23 cellular contexts compared by ENCODE assay signal in the genomic region with DNA sequence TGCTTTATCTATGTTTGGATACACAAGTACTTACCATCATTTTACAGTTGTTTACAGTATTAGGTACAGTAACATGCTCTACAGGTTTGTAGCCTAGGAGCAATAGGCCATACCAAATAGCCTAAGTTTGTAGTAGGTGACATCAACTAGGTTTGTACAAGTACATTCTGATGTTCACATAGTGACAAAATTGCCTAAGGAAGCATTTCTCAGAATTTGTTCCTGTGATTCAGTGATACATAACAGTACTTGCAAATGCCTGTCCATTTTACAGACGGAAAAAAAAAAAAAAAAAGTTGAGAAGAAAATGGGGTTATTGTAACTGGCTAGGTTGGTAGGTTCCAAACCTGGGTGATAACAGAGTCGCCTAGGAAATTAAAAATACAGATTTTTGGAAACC. TPM values are rescaled to one million over a fixed set of nuclear protein-coding genes. Genes with fewer than 3 reads are reported as not detected.
DNase-seq lines count a peak whose midpoint lies in the region; ATAC-seq, FAIRE-seq and TF ChIP-seq lines count a peak whose summit lies in the region.
"Had no signal": no experiment of that assay in that cellular context is flagged by ENCODE, and none has a peak within 500 bp of the region (broad histone marks: within the 10 kb centered on the region; RNA-seq: fewer than 3 reads in every experiment).

No MANE protein-coding gene starts in this region.

- ATAC-seq in HepG2 (no peak), right lobe of liver (no peak), K562 (peak; percentile 23)

- DNase-seq in HepG2 (ENCODE audit: low spot score) (no peak), right lobe of liver (no peak), K562 (ENCODE audit: extremely low read depth in 1 of 4, low spot score in 3 of 4) (no peak), inferior parietal cortex (ENCODE audit: extremely low spot score) (no peak), SK-N-SH (no peak)
- DNase-seq in activated T-helper 1 cell treated with anti-CD3 and anti-CD28 coated beads, Interleukin-12 subunit alpha, Interleukin-12 subunit beta, Interleukin-2, Interleukin-4 antibody, amounts not matched to agents 30 ng/mL and 10 ng/mL and 1 ng/mL, durations not matched to agents 14 hours and 24 hours and 36 hours (ENCODE audit: low spot score): no peak
- DNase-seq: 8988T; ACHN; BE2C; C1 segment of cervical spinal cord; Calu3; CD4-positive, alpha-beta memory T cell; CD4-positive, CD25-positive, alpha-beta regulatory T cell; CD8-positive, alpha-beta memory T cell; COR-L47; DMS79 treated with DMSO at 0.1 percent for 48 hours; GF-D8 had no signal

- H3K27ac ChIP-seq in HepG2 (ENCODE audit: extremely low read length, insufficient read depth, low read length): no peak overlapping the region
- H3K27ac ChIP-seq in right lobe of liver: no peak overlapping the region
- peak overlapping the region in 10 of 11 experiments; percentile 40 to 91 (median 80); a peak in 16 of 22 replicates for H3K27ac ChIP-seq in BLaER1 treated with 17β-estradiol and CSF1 and Interleukin-3, amounts not matched to agents 10 nM and 100 nM
- no peak overlapping the region for H3K27ac ChIP-seq in K562 (ENCODE audit: extremely low read depth, low read depth, low read length)
- H3K27ac ChIP-seq in SK-N-SH (ENCODE audit: low read depth in 2 of 2, low read length in 1 of 2): no peak overlapping the region

- TF ChIP-seq POLR2A in HepG2 (IDR thresholded peaks at IDR 0.05; ENCODE audit: insufficient read depth in 1 of 2, low read depth in 2 of 2, low read length in 2 of 2): no peak
- TF ChIP-seq POLR2A in right lobe of liver (IDR thresholded peaks at IDR 0.05): no peak
- no peak for TF ChIP-seq POLR2A in K562 (conservative IDR thresholded peaks at IDR 0.05)

- no peak overlapping the region for H3K4me3 Mint-ChIP-seq in activated T-helper 1 cell treated with anti-CD3 and anti-CD28 coated beads, Interleukin-12 subunit alpha, Interleukin-12 subunit beta, Interleukin-2, Interleukin-4 antibody, amounts not matched to agents 30 ng/mL and 10 ng/mL and 1 ng/mL, durations not matched to agents 14 hours and 24 hours and 36 hours
- H3K4me3 Mint-ChIP-seq: CD14-positive monocyte; CD4-positive, alpha-beta memory T cell; CD4-positive, CD25-positive, alpha-beta regulatory T cell; CD8-positive, alpha-beta memory T cell had no signal

- TF ChIP-seq EP300 in HepG2 (IDR thresholded peaks at IDR 0.05; ENCODE audit: low read depth in 2 of 2, low read length in 2 of 2) (no peak), HepG2 (CRISPR knock-in tag; IDR thresholded peaks at IDR 0.05; ENCODE audit: borderline replicate concordance) (no peak), K562 (IDR thresholded peaks at IDR 0.05; ENCODE audit: low read length) (no peak), SK-N-SH (IDR thresholded peaks at IDR 0.05; ENCODE audit: borderline replicate concordance in 1 of 2, low read depth in 1 of 2, low read length in 1 of 2) (no peak)

- H3K27ac Mint-ChIP-seq in activated T-helper 1 cell treated with anti-CD3 and anti-CD28 coated beads, Interleukin-12 subunit alpha, Interleukin-12 subunit beta, Interleukin-2, Interleukin-4 antibody, amounts not matched to agents 30 ng/mL and 10 ng/mL and 1 ng/mL, durations not matched to agents 14 hours and 24 hours and 36 hours: no peak overlapping the region
- H3K27ac Mint-ChIP-seq: CD4-positive, alpha-beta memory T cell; CD4-positive, CD25-positive, alpha-beta regulatory T cell; CD8-positive, alpha-beta memory T cell had no signal

- POLR2A ChIA-PET in HepG2 (lab: Yijun Ruan, JAX) (no interaction called here), K562 (lab: Yijun Ruan, JAX) (interaction anchor here (2.4 kb wide), 1 partner anchor 13 kb away, joined by 14 read pairs; a partner anchor contains a TSS), SK-N-SH (lab: Yijun Ruan, JAX) (no interaction called here)

- no peaks in the 10 kb centered on the region for H3K4me1 ChIP-seq in HepG2 (ENCODE audit: insufficient read depth, low read length)
- no peaks in the 10 kb centered on the region for H3K4me1 ChIP-seq in right lobe of liver
- peaks cover 40 to 87% (median 68%) of the 10 kb centered on the region in 10 experiments for H3K4me1 ChIP-seq in BLaER1 treated with 17β-estradiol and CSF1 and Interleukin-3, amounts not matched to agents 10 nM and 100 nM
- no peaks in the 10 kb centered on the region for H3K4me1 ChIP-seq in K562 (replicated peaks in 1 of 2; ENCODE audit: control insufficient read depth in 2 of 2, insufficient read depth in 2 of 2, low read length in 2 of 2)
- H3K4me1 ChIP-seq in SK-N-SH (ENCODE audit: control insufficient read depth in 1 of 2, insufficient read depth in 2 of 2, low read depth in 1 of 2, low read length in 1 of 2): no peaks in the 10 kb centered on the region
- H3K4me1 ChIP-seq: BE2C had no signal

- no peaks in the 10 kb centered on the region for H3K9me1 ChIP-seq in K562 (ENCODE audit: control insufficient read depth, insufficient read depth, low read length)

- H4K20me1 ChIP-seq in HepG2 (ENCODE audit: insufficient read depth, low read length) (no peaks in the 10 kb centered on the region), K562 (replicated peaks; ENCODE audit: control insufficient read depth, insufficient read depth, low read length) (no peaks in the 10 kb centered on the region), SK-N-SH (ENCODE audit: insufficient read depth) (no peaks in the 10 kb centered on the region)
- peaks cover 0 to 12% (median 0%) of the 10 kb centered on the region in 11 experiments; a peak in 3 of 22 replicates for H4K20me1 ChIP-seq in BLaER1 treated with 17β-estradiol and CSF1 and Interleukin-3, amounts not matched to agents 10 nM and 100 nM

- 95% methylated on average over 2 of the region's 2 CpGs for WGBS in HepG2 (ENCODE audit: low lambda C conversion rate)
- WGBS in right lobe of liver (ENCODE audit: insufficient coverage, low coverage, low lambda C conversion rate, missing lambda C conversion rate): 93% methylated on average over 2 of the region's 2 CpGs
- WGBS in K562 (ENCODE audit: insufficient coverage, low coverage, missing lambda C conversion rate): 59% methylated on average over 2 of the region's 2 CpGs
- 88% methylated on average over 2 of the region's 2 CpGs for WGBS in SK-N-SH (ENCODE audit: low lambda C conversion rate)

- BruUV-seq in HepG2 (replicated peaks; lab: Mats Ljungman, UMichigan) (no TSS peak), K562 (replicated peaks; lab: Mats Ljungman, UMichigan) (no TSS peak)

- no peak overlapping the region for H2AFZ ChIP-seq in HepG2 (ENCODE audit: low read length)
- no peak overlapping the region for H2AFZ ChIP-seq in K562 (ENCODE audit: low read depth, low read length)
- H2AFZ ChIP-seq in SK-N-SH (ENCODE audit: low read depth): no peak overlapping the region

- no peak overlapping the region for H3K4me2 ChIP-seq in HepG2 (ENCODE audit: low read depth, low read length)
- H3K4me2 ChIP-seq in BLaER1 treated with 17β-estradiol and CSF1 and Interleukin-3, amounts not matched to agents 10 nM and 100 nM: peak overlapping the region; percentile 13 to 93 (median 65); a peak in 21 of 22 replicates
- H3K4me2 ChIP-seq in K562 (ENCODE audit: insufficient read depth, low read length): no peak overlapping the region
- no peak overlapping the region for H3K4me2 ChIP-seq in SK-N-SH

- peaks cover 19% of the 10 kb centered on the region for H3K36me3 Mint-ChIP-seq in activated T-helper 1 cell treated with anti-CD3 and anti-CD28 coated beads, Interleukin-12 subunit alpha, Interleukin-12 subunit beta, Interleukin-2, Interleukin-4 antibody, amounts not matched to agents 30 ng/mL and 10 ng/mL and 1 ng/mL, durations not matched to agents 14 hours and 24 hours and 36 hours (ENCODE audit: low read depth)

- H3K9me3 ChIP-seq in HepG2 (ENCODE audit: low read length) (no peaks in the 10 kb centered on the region), right lobe of liver (no peaks in the 10 kb centered on the region), K562 (replicated peaks; ENCODE audit: control insufficient read depth, insufficient read depth, low read depth, low read length) (no peaks in the 10 kb centered on the region), SK-N-SH (no peaks in the 10 kb centered on the region)
- peaks cover 0 to 9% (median 6%) of the 10 kb centered on the region in 11 experiments; a peak in 10 of 22 replicates for H3K9me3 ChIP-seq in BLaER1 treated with 17β-estradiol and CSF1 and Interleukin-3, amounts not matched to agents 10 nM and 100 nM (replicated peaks in 1 of 11)
- H3K9me3 ChIP-seq: BE2C had no signal

- FAIRE-seq in HepG2 (lab: Jason Lieb, UNC) (no peak), K562 (lab: Jason Lieb, UNC) (no peak)
- FAIRE-seq: D721Med, G401.6, GM12891, GM19239 had no signal

- peaks cover 2 to 9% of the 10 kb centered on the region in 2 experiments for H3K36me3 ChIP-seq in HepG2 (replicated peaks in 1 of 2; ENCODE audit: control insufficient read depth in 1 of 2, insufficient read depth in 2 of 2, low read length in 2 of 2)
- peaks cover 0 to 17% (median 0%) of the 10 kb centered on the region in 4 donors for H3K36me3 ChIP-seq in right lobe of liver
- H3K36me3 ChIP-seq in BLaER1 treated with 17β-estradiol and CSF1 and Interleukin-3, amounts not matched to agents 10 nM and 100 nM: peaks cover 11 to 49% (median 31%) of the 10 kb centered on the region in 11 experiments
- peaks cover 29% of the 10 kb centered on the region; the same call in 2 of the 3 replicates for H3K36me3 ChIP-seq in K562 (ENCODE audit: control insufficient read depth, insufficient read depth, low read length)
- peaks cover 50 to 54% of the 10 kb centered on the region in 2 experiments for H3K36me3 ChIP-seq in SK-N-SH (replicated peaks in 1 of 2; ENCODE audit: control insufficient read depth in 1 of 2, insufficient read depth in 2 of 2, low read length in 1 of 2)
- H3K36me3 ChIP-seq: BE2C had no signal

- no peaks in the 10 kb centered on the region for H3K4me1 Mint-ChIP-seq in activated T-helper 1 cell treated with anti-CD3 and anti-CD28 coated beads, Interleukin-12 subunit alpha, Interleukin-12 subunit beta, Interleukin-2, Interleukin-4 antibody, amounts not matched to agents 30 ng/mL and 10 ng/mL and 1 ng/mL, durations not matched to agents 14 hours and 24 hours and 36 hours (ENCODE audit: low read depth)

- H3K4me3 ChIP-seq in HepG2 (replicated peaks in 1 of 3; ENCODE audit: insufficient read depth in 1 of 3, low read depth in 2 of 3, low read length in 3 of 3): no peak overlapping the region
- H3K4me3 ChIP-seq in right lobe of liver: no peak overlapping the region
- H3K4me3 ChIP-seq in BLaER1 treated with 17β-estradiol and CSF1 and Interleukin-3, amounts not matched to agents 10 nM and 100 nM: no peak overlapping the region
- no peak overlapping the region for H3K4me3 ChIP-seq in K562
- no peak overlapping the region for H3K4me3 ChIP-seq in SK-N-SH (ENCODE audit: low read depth in 2 of 2, low read length in 1 of 2)

- H3K9me3 Mint-ChIP-seq in activated T-helper 1 cell treated with anti-CD3 and anti-CD28 coated beads, Interleukin-12 subunit alpha, Interleukin-12 subunit beta, Interleukin-2, Interleukin-4 antibody, amounts not matched to agents 30 ng/mL and 10 ng/mL and 1 ng/mL, durations not matched to agents 14 hours and 24 hours and 36 hours: no peaks in the 10 kb centered on the region
- H3K9me3 Mint-ChIP-seq: CD14-positive monocyte; CD4-positive, alpha-beta memory T cell; CD8-positive, alpha-beta memory T cell had no signal

- in situ Hi-C loops in HepG2 (cut with HindIII; ENCODE audit: extremely low pct_ligation_motif_present, low pct_unique_long_range_greater_than_20kb) (no loop called here), K562 (cut with MboI) (no loop called here)

- no peaks in the 10 kb centered on the region for H3K9me2 ChIP-seq in SK-N-SH

- no peaks in the 10 kb centered on the region for H3K27me3 Mint-ChIP-seq in activated T-helper 1 cell treated with anti-CD3 and anti-CD28 coated beads, Interleukin-12 subunit alpha, Interleukin-12 subunit beta, Interleukin-2, Interleukin-4 antibody, amounts not matched to agents 30 ng/mL and 10 ng/mL and 1 ng/mL, durations not matched to agents 14 hours and 24 hours and 36 hours (ENCODE audit: insufficient read depth)
- H3K27me3 Mint-ChIP-seq: CD4-positive, alpha-beta memory T cell; CD4-positive, CD25-positive, alpha-beta regulatory T cell; CD8-positive, alpha-beta memory T cell had no signal

- H3K79me2 ChIP-seq in HepG2 (ENCODE audit: insufficient read depth, low read length) (no peaks in the 10 kb centered on the region), K562 (ENCODE audit: control insufficient read depth, insufficient read depth, low read length) (no peaks in the 10 kb centered on the region), SK-N-SH (ENCODE audit: insufficient read depth) (no peaks in the 10 kb centered on the region)

- H3K9ac ChIP-seq in HepG2 (ENCODE audit: insufficient read depth, low read depth, low read length): no peak overlapping the region
- H3K9ac ChIP-seq in BLaER1 treated with 17β-estradiol and CSF1 and Interleukin-3, amounts not matched to agents 10 nM and 100 nM: peak overlapping the region in 1 of 11 experiments; percentile 66; a peak in 2 of 22 replicates
- no peak overlapping the region for H3K9ac ChIP-seq in K562 (ENCODE audit: insufficient read depth in 1 of 2, low read depth in 2 of 2, low read length in 2 of 2)
- no peak overlapping the region for H3K9ac ChIP-seq in SK-N-SH

- no peaks in the 10 kb centered on the region; a peak in 1 of 5 replicates for H3K27me3 ChIP-seq in HepG2 (ENCODE audit: control insufficient read depth in 1 of 2, insufficient read depth in 2 of 2, low read length in 2 of 2)
- H3K27me3 ChIP-seq in right lobe of liver: no peaks in the 10 kb centered on the region
- H3K27me3 ChIP-seq in BLaER1 treated with 17β-estradiol and CSF1 and Interleukin-3, amounts not matched to agents 10 nM and 100 nM: no peaks in the 10 kb centered on the region
- no peaks in the 10 kb centered on the region for H3K27me3 ChIP-seq in K562 (ENCODE audit: control insufficient read depth in 2 of 2, insufficient read depth in 2 of 2, low read length in 2 of 2)
- no peaks in the 10 kb centered on the region for H3K27me3 ChIP-seq in SK-N-SH (ENCODE audit: insufficient read depth)
- H3K27me3 ChIP-seq: BE2C had no signal

- intact Hi-C loops in HepG2 (cut with micrococcal nuclease; ENCODE audit: unreplicated experiment) (no loop called here), right lobe of liver (cut with DNase I) (no loop called here), K562 (cut with micrococcal nuclease) (no loop called here)
- intact Hi-C loops in activated T-helper 1 cell treated with anti-CD3 and anti-CD28 coated beads, Interleukin-12 subunit alpha, Interleukin-12 subunit beta, Interleukin-2, Interleukin-4 antibody, amounts not matched to agents 30 ng/mL and 10 ng/mL and 1 ng/mL, durations not matched to agents 14 hours and 24 hours and 36 hours (cut with micrococcal nuclease): no loop called here

- TF ChIP-seq CTCF in HepG2 (CRISPR knock-in tag; IDR thresholded peaks at IDR 0.05) (no peak), right lobe of liver (IDR thresholded peaks at IDR 0.05) (no peak), K562 (IDR thresholded peaks at IDR 0.05 in 2 of 3, conservative IDR thresholded peaks at IDR 0.05 in 1 of 3; ENCODE audit: insufficient read depth in 2 of 3, low read depth in 1 of 3, low read length in 3 of 3) (no peak), SK-N-SH (IDR thresholded peaks at IDR 0.05) (no peak)

- TF ChIP-seq RAD21 in HepG2 (CRISPR knock-in tag; IDR thresholded peaks at IDR 0.05) (no peak), K562 (CRISPR knock-in tag; conservative IDR thresholded peaks at IDR 0.05 in 1 of 2, IDR thresholded peaks at IDR 0.05 in 1 of 2) (no peak), SK-N-SH (IDR thresholded peaks at IDR 0.05; ENCODE audit: low read length) (no peak)

- peaks cover 12% of the 10 kb centered on the region for H3F3A ChIP-seq in SK-N-SH (replicated peaks; ENCODE audit: insufficient read depth)

- CTCF ChIA-PET in HepG2 (lab: Yijun Ruan, JAX; ENCODE audit: low intra/inter-chr PET ratio, low total read pairs): no interaction called here
- CTCF ChIA-PET in K562 (lab: Yijun Ruan, JAX; ENCODE audit: low intra/inter-chr PET ratio): no interaction called here
- CTCF ChIA-PET in SK-N-SH (lab: Yijun Ruan, JAX): no interaction called here

RNA-seq across cellular contexts. Expression of a gene that starts 13.6 kb away (rescaled TPM):
- total RNA-seq in HepG2 (2016; rRNA removed; fragmentation: Illumina TruSeq; extraction: Trizol): 42.6 and 61.2 TPM in 2 replicates
- 4.4 and 6.1 TPM in 2 replicates for total RNA-seq in HepG2 (2016; cell fraction: cytosol; rRNA removed; fragmentation: Illumina TruSeq; extraction: Trizol; ENCODE audit: low read depth)
- 44.5 and 64.1 TPM in 2 replicates for total RNA-seq in HepG2 (2016; cell fraction: insoluble cytoplasmic fraction; rRNA removed; fragmentation: Illumina TruSeq; extraction: Trizol)
- total RNA-seq in HepG2 (2016; cell fraction: membrane; rRNA removed; fragmentation: Illumina TruSeq; extraction: Trizol): 23.2 and 23.8 TPM in 2 replicates
- total RNA-seq in HepG2 (2016; cell fraction: nucleus; rRNA removed; fragmentation: Illumina TruSeq; extraction: Trizol): 50.8 and 53.3 TPM in 2 replicates
- polyA plus RNA-seq in HepG2 (2011; rRNA removed): 40.3 and 47.0 TPM in 2 replicates
- 13.1 and 19.2 TPM in 2 replicates for polyA plus RNA-seq in HepG2 (2011; cell fraction: cytosol; rRNA removed)
- 22.2 and 29.6 TPM in 2 replicates for polyA plus RNA-seq in HepG2 (2011; cell fraction: nucleus; rRNA removed)
- 31.2 and 37.2 TPM in 2 replicates for polyA plus RNA-seq in HepG2 (2012)
- 5.9 and 6.6 TPM in 2 replicates for polyA plus RNA-seq in HepG2 (2016; cell fraction: cytosol; fragmentation: Illumina TruSeq; extraction: Trizol; ENCODE audit: low read depth)
- 58.1 and 66.5 TPM in 2 replicates for polyA plus RNA-seq in HepG2 (2016; cell fraction: insoluble cytoplasmic fraction; fragmentation: Illumina TruSeq; extraction: Trizol; ENCODE audit: low read depth)
- polyA plus RNA-seq in HepG2 (2016; cell fraction: membrane; fragmentation: Illumina TruSeq; extraction: Trizol; ENCODE audit: low read depth): 14.6 and 16.0 TPM in 2 replicates
- 59.7 and 60.4 TPM in 2 replicates for polyA plus RNA-seq in HepG2 (2016; cell fraction: nucleus; fragmentation: Illumina TruSeq; extraction: Trizol; ENCODE audit: insufficient read depth, low read depth)
- 13.6 and 15.7 TPM in 2 replicates for polyA minus RNA-seq in HepG2 (2011; rRNA and poly(A)+ RNA removed; ENCODE audit: low replicate concordance)
- polyA minus RNA-seq in HepG2 (2011; cell fraction: cytosol; rRNA and poly(A)+ RNA removed): 15.9 and 20.5 TPM in 2 replicates
- 97.6 and 97.8 TPM in 2 replicates for polyA minus RNA-seq in HepG2 (2011; cell fraction: nucleus; rRNA and poly(A)+ RNA removed)
- total RNA-seq in right lobe of liver: 10 to 100 TPM; 27.1 to 41.5 (median 33.1) TPM
- total RNA-seq in K562 (2011; cell fraction: chromatin; rRNA removed; ENCODE audit: low replicate concordance): 17.9 and 49.6 TPM in 2 replicates
- 10.2 and 13.7 TPM in 2 replicates for total RNA-seq in K562 (2011; cell fraction: nucleolus; rRNA removed)
- total RNA-seq in K562 (2011; cell fraction: nucleoplasm; rRNA removed): 23.2 and 46.4 TPM in 2 replicates
- 20.2 and 26.3 TPM in 2 replicates for total RNA-seq in K562 (2014; rRNA removed)
- total RNA-seq in K562 (2014; rRNA removed; fragmentation: Illumina TruSeq; extraction: Trizol): 47.3 and 51.8 TPM in 2 replicates
- 34.1 and 36.1 TPM in 2 replicates for total RNA-seq in K562 (2015; rRNA removed; fragmentation: Illumina TruSeq; extraction: Trizol)
- total RNA-seq in K562 (2021): 26.8 and 27.3 TPM in 2 replicates
- 49.7 and 51.7 TPM in 2 replicates for polyA plus RNA-seq in K562 (2011; rRNA removed)
- 7.3 and 18.5 TPM in 2 replicates for polyA plus RNA-seq in K562 (2011; cell fraction: cytosol; rRNA removed)
- 26.0 and 47.7 TPM in 2 replicates for polyA plus RNA-seq in K562 (2011; cell fraction: nucleus; rRNA removed)
- 19.5 and 29.9 TPM in 2 replicates for polyA plus RNA-seq in K562 (2012)
- 26.6 and 33.0 TPM in 2 replicates for polyA plus RNA-seq in K562 (2014; fragmentation: Illumina TruSeq; extraction: Trizol)
- 10 to 100 TPM; 54.5 to 58.5 TPM for polyA plus RNA-seq in K562 (2014; fragmentation: Nextera tagmentation; extraction: Ambion mirVana)
- 29.8 and 35.5 TPM in 2 replicates for polyA plus RNA-seq in K562 (2014; rRNA removed)
- polyA minus RNA-seq in K562 (2011; rRNA and poly(A)+ RNA removed): 38.8 and 46.9 TPM in 2 replicates
- 14.1 and 15.8 TPM in 2 replicates for polyA minus RNA-seq in K562 (2011; cell fraction: cytosol; rRNA and poly(A)+ RNA removed)
- polyA minus RNA-seq in K562 (2011; cell fraction: nucleus; rRNA and poly(A)+ RNA removed): 34.9 and 77.4 TPM in 2 replicates
- total RNA-seq in activated T-helper 1 cell treated with anti-CD3 and anti-CD28 coated beads, Interleukin-12 subunit alpha, Interleukin-12 subunit beta, Interleukin-2, Interleukin-4 antibody, amounts not matched to agents 30 ng/mL and 10 ng/mL and 1 ng/mL, durations not matched to agents 14 hours and 24 hours and 36 hours: 66.9 and 71.3 TPM in 2 replicates
- polyA plus RNA-seq in SK-N-SH (2012; rRNA removed): 17.0 and 23.1 TPM in 2 replicates
- polyA plus RNA-seq in SK-N-SH (2012; cell fraction: cytosol; rRNA removed): 27.2 and 37.8 TPM in 2 replicates
- polyA plus RNA-seq in SK-N-SH (2012; cell fraction: nucleus; rRNA removed): 12.9 and 28.0 TPM in 2 replicates

Comparison
In these comparisons a context has a peak if more than half of its experiments do, and no peak if none do; other contexts are left out.
1. H3K27ac ChIP-seq: peak in BLaER1 treated with 17β-estradiol and CSF1 and Interleukin-3, amounts not matched to agents 10 nM and 100 nM (10 of 11); none in HepG2 (single experiment), right lobe of liver (0 of 3), K562 (single experiment) and SK-N-SH (0 of 2).
2. H3K4me2 ChIP-seq: peak in BLaER1 treated with 17β-estradiol and CSF1 and Interleukin-3, amounts not matched to agents 10 nM and 100 nM (11 of 11); none in HepG2 (single experiment), K562 (single experiment) and SK-N-SH (single experiment).